In the genomic region with DNA sequence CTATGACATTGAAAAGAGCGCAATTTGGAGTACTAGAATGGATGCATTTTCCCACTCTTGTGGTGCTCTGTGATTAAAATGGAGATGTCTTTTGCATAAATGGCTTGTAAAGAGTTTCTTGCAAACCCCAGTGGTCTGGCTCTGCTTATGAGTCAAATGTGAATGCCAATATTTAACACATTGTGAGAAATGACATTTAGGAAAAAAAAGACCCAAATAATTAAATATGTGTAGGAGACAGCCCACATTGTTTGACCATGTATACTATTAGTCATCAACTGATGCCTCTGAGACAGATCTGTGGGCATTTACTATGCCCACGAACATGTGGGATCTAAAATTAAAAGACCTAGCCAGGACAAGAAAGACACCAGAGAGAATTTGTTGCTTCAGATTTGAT, we compare ENCODE assay signal across 17 cellular contexts.
"Had no signal": no experiment of that assay in that cellular context is flagged by ENCODE, and none has a peak within 500 bp of the region (broad histone marks: within the 10 kb centered on the region; RNA-seq: fewer than 3 reads in every experiment).

No MANE protein-coding gene starts in this region.

- DNase-seq: activated B cell treated with CpG ODN at 0.5 μM for 24 hours; activated CD4-positive, alpha-beta T cell treated with anti-CD3 and anti-CD28 coated beads for 48 hours; activated CD8-positive, alpha-beta memory T cell treated with anti-CD3 and anti-CD28 coated beads, Interleukin-2, amount 50 U/mL, for 4 hours; activated CD8-positive, alpha-beta T cell treated with anti-CD3 and anti-CD28 coated beads, Interleukin-2, amount 10 ng/mL, durations not matched to agents 7 days and 5 days; activated gamma-delta T cell; activated T-cell treated with anti-CD3 and anti-CD28 coated beads, Interleukin-2, amount 50 U/mL, for 48 hours; cerebellar nuclear complex; effector CD8-positive, alpha-beta T cell; foreskin keratinocyte; head of caudate nucleus; left colon; stimulated activated CD4-positive, alpha-beta T cell treated with anti-CD3 and anti-CD28 coated beads, Interleukin-1b, Interleukin-23, amount 100 ng/mL, for 48 hours; substantia nigra; uterus had no signal

- H3K4me1 ChIP-seq: uterus had no signal

- H3K36me3 ChIP-seq: tibial nerve, uterus had no signal

- H3K27me3 ChIP-seq: foreskin keratinocyte, tibial nerve, uterus had no signal

- H3K4me3 ChIP-seq: lung, tibial nerve, uterus had no signal

- ATAC-seq: activated CD8-positive, alpha-beta T cell treated with anti-CD3 and anti-CD28 coated beads, Interleukin-2, amount 10 ng/mL, durations not matched to agents 7 days and 5 days; foreskin keratinocyte; left colon; sciatic nerve had no signal

- H3K27ac ChIP-seq: foreskin keratinocyte, tibial nerve, uterus had no signal

- H3K9me3 ChIP-seq: uterus had no signal
